2 cellular contexts compared by ENCODE assay signal in the genomic region with DNA sequence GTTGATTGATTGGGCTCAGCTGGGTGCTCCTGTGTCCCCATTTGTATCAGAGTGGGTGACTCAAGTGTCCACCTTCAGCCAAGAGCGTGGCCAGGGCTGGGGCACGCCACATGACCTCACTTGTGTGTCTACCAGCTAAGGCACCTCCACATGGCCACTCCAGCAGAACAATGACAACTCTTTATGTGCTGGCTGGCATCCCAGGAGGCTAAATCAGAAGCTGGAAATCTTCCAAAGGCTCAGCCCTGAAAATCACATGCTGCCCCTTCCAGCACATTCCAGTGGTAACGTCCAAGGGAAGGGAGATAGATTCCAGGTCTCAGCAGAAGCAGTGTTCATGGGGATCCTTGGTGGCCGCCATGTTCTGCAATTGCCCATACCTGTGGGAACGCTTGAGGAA.
A peak's percentile ranks its signal among the peaks of the same experiment; 100 is the strongest.
TF ChIP-seq lines count a peak whose summit lies in the region.

No MANE protein-coding gene starts in this region.

TF ChIP-seq in SK-N-SH, 30 proteins besides CTCF, POLR2A, EP300 and RAD21 (continued from another document):
- TF ChIP-seq RCOR1 (IDR thresholded peaks at IDR 0.05; ENCODE audit: low read length) (peak; percentile 78; the same call in 1 of the 2 replicates), RXRA (IDR thresholded peaks at IDR 0.05; ENCODE audit: borderline replicate concordance, low read depth) (no peak), FOXJ3 (CRISPR knock-in tag; IDR thresholded peaks at IDR 0.05) (0 out of 2 replicates have a peak, but pooled peaks have one; percentile 31), RFX5 (IDR thresholded peaks at IDR 0.05; ENCODE audit: low read length) (no peak)
- TF ChIP-seq, protein P1, sequence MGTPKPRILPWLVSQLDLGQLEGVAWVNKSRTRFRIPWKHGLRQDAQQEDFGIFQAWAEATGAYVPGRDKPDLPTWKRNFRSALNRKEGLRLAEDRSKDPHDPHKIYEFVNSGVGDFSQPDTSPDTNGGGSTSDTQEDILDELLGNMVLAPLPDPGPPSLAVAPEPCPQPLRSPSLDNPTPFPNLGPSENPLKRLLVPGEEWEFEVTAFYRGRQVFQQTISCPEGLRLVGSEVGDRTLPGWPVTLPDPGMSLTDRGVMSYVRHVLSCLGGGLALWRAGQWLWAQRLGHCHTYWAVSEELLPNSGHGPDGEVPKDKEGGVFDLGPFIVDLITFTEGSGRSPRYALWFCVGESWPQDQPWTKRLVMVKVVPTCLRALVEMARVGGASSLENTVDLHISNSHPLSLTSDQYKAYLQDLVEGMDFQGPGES (IDR thresholded peaks at IDR 0.05; ENCODE audit: low read depth, low read length) = no peak

TF ChIP-seq in SK-N-SH treated with all-trans-retinoic acid at 6 μM for 48 hours, 23 proteins besides CTCF, POLR2A, EP300 and RAD21 (continued from another document):
- TF ChIP-seq, protein P2, sequence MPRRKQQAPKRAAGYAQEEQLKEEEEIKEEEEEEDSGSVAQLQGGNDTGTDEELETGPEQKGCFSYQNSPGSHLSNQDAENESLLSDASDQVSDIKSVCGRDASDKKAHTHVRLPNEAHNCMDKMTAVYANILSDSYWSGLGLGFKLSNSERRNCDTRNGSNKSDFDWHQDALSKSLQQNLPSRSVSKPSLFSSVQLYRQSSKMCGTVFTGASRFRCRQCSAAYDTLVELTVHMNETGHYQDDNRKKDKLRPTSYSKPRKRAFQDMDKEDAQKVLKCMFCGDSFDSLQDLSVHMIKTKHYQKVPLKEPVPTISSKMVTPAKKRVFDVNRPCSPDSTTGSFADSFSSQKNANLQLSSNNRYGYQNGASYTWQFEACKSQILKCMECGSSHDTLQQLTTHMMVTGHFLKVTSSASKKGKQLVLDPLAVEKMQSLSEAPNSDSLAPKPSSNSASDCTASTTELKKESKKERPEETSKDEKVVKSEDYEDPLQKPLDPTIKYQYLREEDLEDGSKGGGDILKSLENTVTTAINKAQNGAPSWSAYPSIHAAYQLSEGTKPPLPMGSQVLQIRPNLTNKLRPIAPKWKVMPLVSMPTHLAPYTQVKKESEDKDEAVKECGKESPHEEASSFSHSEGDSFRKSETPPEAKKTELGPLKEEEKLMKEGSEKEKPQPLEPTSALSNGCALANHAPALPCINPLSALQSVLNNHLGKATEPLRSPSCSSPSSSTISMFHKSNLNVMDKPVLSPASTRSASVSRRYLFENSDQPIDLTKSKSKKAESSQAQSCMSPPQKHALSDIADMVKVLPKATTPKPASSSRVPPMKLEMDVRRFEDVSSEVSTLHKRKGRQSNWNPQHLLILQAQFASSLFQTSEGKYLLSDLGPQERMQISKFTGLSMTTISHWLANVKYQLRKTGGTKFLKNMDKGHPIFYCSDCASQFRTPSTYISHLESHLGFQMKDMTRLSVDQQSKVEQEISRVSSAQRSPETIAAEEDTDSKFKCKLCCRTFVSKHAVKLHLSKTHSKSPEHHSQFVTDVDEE (CRISPR knock-in tag; IDR thresholded peaks at IDR 0.05) = no peak
- TF ChIP-seq OSR1 (CRISPR knock-in tag; IDR thresholded peaks at IDR 0.05) (no peak), BACH2 (CRISPR knock-in tag; IDR thresholded peaks at IDR 0.05; ENCODE audit: borderline replicate concordance) (no peak), ZC3H10 (CRISPR knock-in tag; IDR thresholded peaks at IDR 0.05) (no peak), ZNF70 (CRISPR knock-in tag; IDR thresholded peaks at IDR 0.05) (no peak), GLIS3 (CRISPR knock-in tag; IDR thresholded peaks at IDR 0.05) (no peak)
- TF ChIP-seq, protein P3, sequence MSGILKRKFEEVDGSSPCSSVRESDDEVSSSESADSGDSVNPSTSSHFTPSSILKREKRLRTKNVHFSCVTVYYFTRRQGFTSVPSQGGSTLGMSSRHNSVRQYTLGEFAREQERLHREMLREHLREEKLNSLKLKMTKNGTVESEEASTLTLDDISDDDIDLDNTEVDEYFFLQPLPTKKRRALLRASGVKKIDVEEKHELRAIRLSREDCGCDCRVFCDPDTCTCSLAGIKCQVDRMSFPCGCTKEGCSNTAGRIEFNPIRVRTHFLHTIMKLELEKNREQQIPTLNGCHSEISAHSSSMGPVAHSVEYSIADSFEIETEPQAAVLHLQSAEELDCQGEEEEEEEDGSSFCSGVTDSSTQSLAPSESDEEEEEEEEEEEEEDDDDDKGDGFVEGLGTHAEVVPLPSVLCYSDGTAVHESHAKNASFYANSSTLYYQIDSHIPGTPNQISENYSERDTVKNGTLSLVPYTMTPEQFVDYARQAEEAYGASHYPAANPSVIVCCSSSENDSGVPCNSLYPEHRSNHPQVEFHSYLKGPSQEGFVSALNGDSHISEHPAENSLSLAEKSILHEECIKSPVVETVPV (CRISPR knock-in tag; IDR thresholded peaks at IDR 0.05) = no peak
- TF ChIP-seq, protein P4, sequence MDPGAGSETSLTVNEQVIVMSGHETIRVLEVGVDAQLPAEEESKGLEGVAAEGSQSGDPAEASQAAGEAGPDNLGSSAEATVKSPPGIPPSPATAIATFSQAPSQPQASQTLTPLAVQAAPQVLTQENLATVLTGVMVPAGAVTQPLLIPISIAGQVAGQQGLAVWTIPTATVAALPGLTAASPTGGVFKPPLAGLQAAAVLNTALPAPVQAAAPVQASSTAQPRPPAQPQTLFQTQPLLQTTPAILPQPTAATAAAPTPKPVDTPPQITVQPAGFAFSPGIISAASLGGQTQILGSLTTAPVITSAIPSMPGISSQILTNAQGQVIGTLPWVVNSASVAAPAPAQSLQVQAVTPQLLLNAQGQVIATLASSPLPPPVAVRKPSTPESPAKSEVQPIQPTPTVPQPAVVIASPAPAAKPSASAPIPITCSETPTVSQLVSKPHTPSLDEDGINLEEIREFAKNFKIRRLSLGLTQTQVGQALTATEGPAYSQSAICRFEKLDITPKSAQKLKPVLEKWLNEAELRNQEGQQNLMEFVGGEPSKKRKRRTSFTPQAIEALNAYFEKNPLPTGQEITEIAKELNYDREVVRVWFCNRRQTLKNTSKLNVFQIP (CRISPR knock-in tag; IDR thresholded peaks at IDR 0.05; ENCODE audit: borderline replicate concordance, low read depth) = no peak
- TF ChIP-seq, protein P5, sequence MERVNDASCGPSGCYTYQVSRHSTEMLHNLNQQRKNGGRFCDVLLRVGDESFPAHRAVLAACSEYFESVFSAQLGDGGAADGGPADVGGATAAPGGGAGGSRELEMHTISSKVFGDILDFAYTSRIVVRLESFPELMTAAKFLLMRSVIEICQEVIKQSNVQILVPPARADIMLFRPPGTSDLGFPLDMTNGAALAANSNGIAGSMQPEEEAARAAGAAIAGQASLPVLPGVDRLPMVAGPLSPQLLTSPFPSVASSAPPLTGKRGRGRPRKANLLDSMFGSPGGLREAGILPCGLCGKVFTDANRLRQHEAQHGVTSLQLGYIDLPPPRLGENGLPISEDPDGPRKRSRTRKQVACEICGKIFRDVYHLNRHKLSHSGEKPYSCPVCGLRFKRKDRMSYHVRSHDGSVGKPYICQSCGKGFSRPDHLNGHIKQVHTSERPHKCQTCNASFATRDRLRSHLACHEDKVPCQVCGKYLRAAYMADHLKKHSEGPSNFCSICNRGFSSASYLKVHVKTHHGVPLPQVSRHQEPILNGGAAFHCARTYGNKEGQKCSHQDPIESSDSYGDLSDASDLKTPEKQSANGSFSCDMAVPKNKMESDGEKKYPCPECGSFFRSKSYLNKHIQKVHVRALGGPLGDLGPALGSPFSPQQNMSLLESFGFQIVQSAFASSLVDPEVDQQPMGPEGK (CRISPR knock-in tag; IDR thresholded peaks at IDR 0.05; ENCODE audit: borderline replicate concordance) = no peak
